7 cellular contexts compared by ENCODE assay signal in genomic region chr2:64019083-64019974, GRCh38. TPM values are rescaled to one million over a fixed set of nuclear protein-coding genes. Genes with fewer than 3 reads are reported as not detected.
DNase-seq lines count a peak whose midpoint lies in the region; TF ChIP-seq lines count a peak whose summit lies in the region.

Gene VPS54, minus strand, starts transcription at chr2:64019428. Its CDS starts 35,429 bp downstream, at chr2:63983999.

- TF ChIP-seq CTCF in HFFc6 (IDR thresholded peaks at IDR 0.05) = no peak

- peak; percentile 25 for DNase-seq in HFFc6
- DNase-seq in NCI-H1694 (lab: John Stamatoyannopoulos, UW) = peak; percentile 33
- peak; percentile 12 to 23 for DNase-seq in activated CD4-positive, alpha-beta T cell treated with anti-CD3 and anti-CD28 coated beads for 24 hours (ENCODE audit: low read depth in 2 of 2)
- DNase-seq in left kidney (ENCODE audit: low read depth, low spot score) = peak; percentile 88
- DNase-seq in stimulated activated CD4-positive, alpha-beta T cell treated with anti-CD3 and anti-CD28 coated beads, Interleukin-1b, Interleukin-23, amount 100 ng/mL, for 4 hours (ENCODE audit: low read depth in 2 of 2) = peak; percentile 20 to 44

- H3K36me3 Mint-ChIP-seq in HFFc6 (ENCODE audit: low read depth) = peaks cover 12% of the 10 kb centered on the region

- H3K9me3 Mint-ChIP-seq in HFFc6 = no peaks in the 10 kb centered on the region

- H3K4me3 Mint-ChIP-seq in HFFc6 = peak within 1 kb of the TSS; percentile 96

- peaks cover 34% of the 10 kb centered on the region for H3K4me1 Mint-ChIP-seq in HFFc6 (ENCODE audit: low read depth)

- TF ChIP-seq POLR2A in GM15510 (IDR thresholded peaks at IDR 0.05; ENCODE audit: borderline replicate concordance, extremely low read depth, insufficient read length) = peak; percentile 64

- H3K27ac ChIP-seq in cingulate gyrus (ENCODE audit: low read depth, low read length) = peak within 1 kb of the TSS; percentile 91

- peak within 1 kb of the TSS; percentile 97 for H3K27ac Mint-ChIP-seq in HFFc6

- peaks cover 2% of the 10 kb centered on the region; the same call in 1 of the 2 replicates for H3K27me3 Mint-ChIP-seq in HFFc6 (ENCODE audit: insufficient read depth)

RNA-seq across cellular contexts. Expression of gene VPS54, which starts in this region (rescaled TPM):
- total RNA-seq in HFFc6 (2021; fragmentation: NEBNext Ultra II Directional; extraction: Animal tissue kit (Norgen Biotek cat#: 25700)) = 10 to 100 TPM; 12.9 to 17.7 (median 15.0) TPM

Comparison
In these comparisons a context has a peak if more than half of its experiments do, and no peak if none do; other contexts are left out.
1. Peak in every context shown above with its lines: DNase-seq and H3K27ac ChIP-seq.
2. DNase-seq: peak in every context shown above with its lines; median percentile 88 in left kidney; 33 in NCI-H1694; 32 in stimulated activated CD4-positive, alpha-beta T cell treated with anti-CD3 and anti-CD28 coated beads, Interleukin-1b, Interleukin-23, amount 100 ng/mL, for 4 hours; 25 in HFFc6; 18 in activated CD4-positive, alpha-beta T cell treated with anti-CD3 and anti-CD28 coated beads for 24 hours.